22 cellular contexts compared by ENCODE assay signal in genomic region chr16:3607161-3607560, GRCh38. TPM values are rescaled to one million over a fixed set of nuclear protein-coding genes. Genes with fewer than 3 reads are reported as not detected.
A peak's percentile ranks its signal among the peaks of the same experiment; 100 is the strongest.
DNase-seq lines count a peak whose midpoint lies in the region; ATAC-seq and TF ChIP-seq lines count a peak whose summit lies in the region.
"Had no signal": no experiment of that assay in that cellular context is flagged by ENCODE, and none has a peak within 500 bp of the region (broad histone marks: within the 10 kb centered on the region; RNA-seq: fewer than 3 reads in every experiment).

No MANE protein-coding gene starts in this region.

- WGBS in trophoblast cell (ENCODE audit: extremely low coverage, insufficient coverage, insufficient read length): no CpG with 5 or more reads among the region's 7 CpGs

- H2AFZ ChIP-seq in Loucy (ENCODE audit: low read length) (no peak overlapping the region), trophoblast cell (ENCODE audit: insufficient read depth, low read length, poor library complexity) (no peak overlapping the region), GM23338 (no peak overlapping the region)

- H3K9ac ChIP-seq in Loucy (ENCODE audit: low read depth, low read length, poor library complexity, severe bottlenecking) (no peak overlapping the region), trophoblast cell (ENCODE audit: low read length) (no peak overlapping the region)

- peak overlapping the region; percentile 27 for H3K4me2 ChIP-seq in Loucy (ENCODE audit: low read depth, low read length, poor library complexity, severe bottlenecking)
- no peak overlapping the region for H3K4me2 ChIP-seq in trophoblast cell (ENCODE audit: low read length)
- no peak overlapping the region for H3K4me2 ChIP-seq in GM23338
- H3K4me2 ChIP-seq: A549 had no signal

- H2BK12ac ChIP-seq in trophoblast cell (ENCODE audit: low read length): no peak overlapping the region

- H3F3A ChIP-seq in Loucy (ENCODE audit: low read depth) (peaks cover 2% of the 10 kb centered on the region; the same call in 1 of the 2 replicates), GM23338 (replicated peaks; ENCODE audit: low read depth) (peaks cover 16% of the 10 kb centered on the region; the same call in 1 of the 2 replicates)

- H3K27me3 Mint-ChIP-seq in CD4-positive, alpha-beta T cell: no peaks in the 10 kb centered on the region
- H3K27me3 Mint-ChIP-seq in activated B cell treated with CpG ODN at 0.5 μM for 24 hours (no peaks in the 10 kb centered on the region), GM23338 (ENCODE audit: insufficient read depth, low read depth, poor library complexity) (peaks cover 6% of the 10 kb centered on the region)
- H3K27me3 Mint-ChIP-seq: CD4-positive, alpha-beta memory T cell had no signal

- TF ChIP-seq CTCF in CD4-positive, alpha-beta T cell (IDR thresholded peaks at IDR 0.05): no peak
- TF ChIP-seq CTCF in Loucy (conservative IDR thresholded peaks at IDR 0.05; ENCODE audit: low read length) (no peak), activated B cell treated with CpG ODN at 0.5 μM for 24 hours (IDR thresholded peaks at IDR 0.05) (no peak), GM23338 (conservative IDR thresholded peaks at IDR 0.05; ENCODE audit: low read depth in 2 of 2) (no peak)

- H3K4me1 Mint-ChIP-seq in CD4-positive, alpha-beta T cell (ENCODE audit: low read depth): peaks cover 19% of the 10 kb centered on the region
- H3K4me1 Mint-ChIP-seq in activated B cell treated with CpG ODN at 0.5 μM for 24 hours (peaks cover 40% of the 10 kb centered on the region), GM23338 (peaks cover 10% of the 10 kb centered on the region)

- no peaks in the 10 kb centered on the region for H3K27me3 ChIP-seq in CD4-positive, alpha-beta T cell (ENCODE audit: control insufficient read depth, insufficient read depth, low read length)
- H3K27me3 ChIP-seq in Loucy (ENCODE audit: insufficient read depth, low read length, poor library complexity, severe bottlenecking) (no peaks in the 10 kb centered on the region), trophoblast cell (ENCODE audit: insufficient read depth, low read length) (no peaks in the 10 kb centered on the region), GM23338 (ENCODE audit: insufficient read depth) (no peaks in the 10 kb centered on the region)
- H3K27me3 ChIP-seq: BE2C, Peyer's patch, SJCRH30 had no signal

- H3K9me3 Mint-ChIP-seq in CD4-positive, alpha-beta T cell: no peaks in the 10 kb centered on the region
- H3K9me3 Mint-ChIP-seq in activated B cell treated with CpG ODN at 0.5 μM for 24 hours (no peaks in the 10 kb centered on the region), GM23338 (no peaks in the 10 kb centered on the region)

- peaks cover 8% of the 10 kb centered on the region for H3K79me1 ChIP-seq in trophoblast cell (ENCODE audit: low read length)

- no peak for DNase-seq in CD4-positive, alpha-beta T cell
- DNase-seq in activated B cell treated with CpG ODN at 0.5 μM for 24 hours: no peak
- peak; percentile 2 for DNase-seq in posterior vena cava (ENCODE audit: low spot score)
- no peak for DNase-seq in stimulated activated CD4-positive, alpha-beta T cell treated with anti-CD3 and anti-CD28 coated beads, Interleukin-4, amount 100 ng/mL, for 4 hours
- DNase-seq in trophoblast cell: no peak
- DNase-seq in GM23338 (ENCODE audit: low spot score): no peak
- DNase-seq in HT-29 (ENCODE audit: low spot score): no peak
- DNase-seq: BE2C; Caco-2; CD4-positive, alpha-beta memory T cell; DMS153; GDM1; MM.1S; NCI-H1092; NCI-H1436; NCI-H187 treated with DMSO at 0.1 percent for 48 hours; NCI-H510A; SJCRH30 had no signal

- no peak overlapping the region for H2BK120ac ChIP-seq in trophoblast cell (ENCODE audit: insufficient read depth, low read length, poor library complexity)

- no peaks in the 10 kb centered on the region for H4K20me1 ChIP-seq in Loucy (ENCODE audit: insufficient read depth, low read length, poor library complexity, severe bottlenecking)
- H4K20me1 ChIP-seq in GM23338 (replicated peaks; ENCODE audit: insufficient read depth): peaks cover 9% of the 10 kb centered on the region; the same call in 1 of the 2 replicates

- H3K14ac ChIP-seq in trophoblast cell (ENCODE audit: low read length): no peak overlapping the region

- peaks cover 15% of the 10 kb centered on the region for H3K79me2 ChIP-seq in Loucy (ENCODE audit: insufficient read depth, low read length)
- H3K79me2 ChIP-seq in trophoblast cell (ENCODE audit: control insufficient read depth, insufficient read depth, low read length, poor library complexity): peaks cover 8% of the 10 kb centered on the region
- H3K79me2 ChIP-seq in GM23338 (replicated peaks; ENCODE audit: insufficient read depth): peaks cover 2% of the 10 kb centered on the region; the same call in 1 of the 2 replicates

- H3K9me2 ChIP-seq in Loucy (replicated peaks; ENCODE audit: low read depth, low read length) (no peaks in the 10 kb centered on the region), GM23338 (ENCODE audit: insufficient read depth) (no peaks in the 10 kb centered on the region)

- no peak overlapping the region for H3K4ac ChIP-seq in trophoblast cell (ENCODE audit: low read depth, low read length)

- no peak for ATAC-seq in CD4-positive, alpha-beta T cell (ENCODE audit: poor library complexity)
- ATAC-seq in activated B cell treated with CpG ODN at 0.5 μM for 24 hours (ENCODE audit: low read depth) (no peak), GM23338 (no peak)
- ATAC-seq: A549 had no signal

- H3K23ac ChIP-seq in trophoblast cell (ENCODE audit: low read length): no peak overlapping the region

- H2BK5ac ChIP-seq in trophoblast cell (ENCODE audit: low read depth, low read length, poor library complexity): no peak overlapping the region

- CTCF ChIA-PET in CD4-positive, alpha-beta T cell (lab: Charles Lee): no interaction called here
- CTCF ChIA-PET in activated B cell treated with CpG ODN at 0.5 μM for 24 hours (lab: Charles Lee): interaction anchor here (0.8 kb wide), 1 partner anchor 81 kb away, joined by 3 read pairs; no protein-coding TSS in a partner anchor

- H4K8ac ChIP-seq in trophoblast cell (ENCODE audit: low read depth, low read length): no peak overlapping the region

- H3K4me3 ChIP-seq in Loucy (ENCODE audit: low read length, poor library complexity, severe bottlenecking) (peak overlapping the region; percentile 25), trophoblast cell (ENCODE audit: low read depth, low read length) (no peak overlapping the region), GM23338 (no peak overlapping the region)
- H3K4me3 ChIP-seq: A549, Peyer's patch, SJCRH30 had no signal

- intact Hi-C loops in CD4-positive, alpha-beta T cell (cut with DNase I, micrococcal nuclease): loop anchor here in 1 of 2 experiments (5.0 kb wide), 1 partner anchor 45 kb away; no protein-coding TSS in a partner anchor
- intact Hi-C loops in activated B cell treated with CpG ODN at 0.5 μM for 24 hours (cut with micrococcal nuclease): no loop called here
- intact Hi-C loops in posterior vena cava (cut with DNase I): no loop called here

- no peak overlapping the region for H3K27ac ChIP-seq in CD4-positive, alpha-beta T cell (ENCODE audit: low read depth, low read length)
- H3K27ac ChIP-seq in trophoblast cell (ENCODE audit: low read depth, low read length) (no peak overlapping the region), GM23338 (ENCODE audit: low read depth) (no peak overlapping the region)
- H3K27ac ChIP-seq: A549, Peyer's patch, SJCRH30 had no signal

- H3K36me3 ChIP-seq in Loucy (ENCODE audit: insufficient read depth, low read length) (no peaks in the 10 kb centered on the region), trophoblast cell (ENCODE audit: control insufficient read depth in 1 of 2, insufficient read depth in 2 of 2, low read length in 2 of 2) (peaks cover 16% of the 10 kb centered on the region in 2 experiments), GM23338 (ENCODE audit: insufficient read depth) (peaks cover 8% of the 10 kb centered on the region)

- peak overlapping the region; percentile 54 for H3K4me3 Mint-ChIP-seq in CD4-positive, alpha-beta T cell
- H3K4me3 Mint-ChIP-seq in activated B cell treated with CpG ODN at 0.5 μM for 24 hours (peak overlapping the region; percentile 19), GM23338 (no peak overlapping the region)

- no peak overlapping the region for H4K12ac ChIP-seq in trophoblast cell (ENCODE audit: low read depth, low read length)

- H2AK5ac ChIP-seq in trophoblast cell (ENCODE audit: low read length): no peak overlapping the region

- H3K4me1 ChIP-seq in Loucy (ENCODE audit: insufficient read depth, low read length, poor library complexity, severe bottlenecking): peaks cover 13% of the 10 kb centered on the region
- peaks cover 0 to 2% of the 10 kb centered on the region in 2 experiments for H3K4me1 ChIP-seq in trophoblast cell (ENCODE audit: control insufficient read depth in 1 of 2, insufficient read depth in 2 of 2, low read length in 2 of 2)
- H3K4me1 ChIP-seq in GM23338 (ENCODE audit: insufficient read depth): peaks cover 6% of the 10 kb centered on the region
- H3K4me1 ChIP-seq: BE2C, SJCRH30 had no signal

- H3K18ac ChIP-seq in trophoblast cell (ENCODE audit: low read length): no peak overlapping the region

- H3K27ac Mint-ChIP-seq in CD4-positive, alpha-beta T cell: no peak overlapping the region
- H3K27ac Mint-ChIP-seq in activated B cell treated with CpG ODN at 0.5 μM for 24 hours (peak overlapping the region; percentile 53), GM23338 (no peak overlapping the region)

- H3K9me3 ChIP-seq in CD4-positive, alpha-beta T cell (ENCODE audit: control insufficient read depth, low read length): no peaks in the 10 kb centered on the region
- no peaks in the 10 kb centered on the region for H3K9me3 ChIP-seq in Loucy (ENCODE audit: insufficient read depth, low read depth, low read length)
- peaks cover 2% of the 10 kb centered on the region for H3K9me3 ChIP-seq in trophoblast cell (ENCODE audit: insufficient read depth, low read depth, low read length)
- H3K9me3 ChIP-seq: A549, BE2C, Caco-2, Peyer's patch, SJCRH30 had no signal

- no peak overlapping the region for H4K91ac ChIP-seq in trophoblast cell (ENCODE audit: low read depth, low read length)

- H3K36me3 Mint-ChIP-seq in CD4-positive, alpha-beta T cell (ENCODE audit: low read depth): peaks cover 29% of the 10 kb centered on the region
- H3K36me3 Mint-ChIP-seq in activated B cell treated with CpG ODN at 0.5 μM for 24 hours (ENCODE audit: low read depth): peaks cover 27% of the 10 kb centered on the region
- H3K36me3 Mint-ChIP-seq in GM23338 (ENCODE audit: low read depth): peaks cover 34% of the 10 kb centered on the region

- POLR2A ChIA-PET in CD4-positive, alpha-beta T cell (lab: Charles Lee): no interaction called here
- POLR2A ChIA-PET in activated B cell treated with CpG ODN at 0.5 μM for 24 hours (lab: Charles Lee): interaction anchor here (0.6 to 1.6 kb wide), 4 partner anchors 29 to 207 kb away, joined by 3 to 8 read pairs (median 4); no protein-coding TSS in a partner anchor

RNA-seq across cellular contexts. Expression of gene SLX4, which starts 4.2 kb away (rescaled TPM):
- total RNA-seq in CD4-positive, alpha-beta T cell: 1 to 10 TPM; 5.1 to 5.2 TPM
- total RNA-seq in activated B cell treated with CpG ODN at 0.5 μM for 24 hours (11.4 and 13.0 TPM in 2 replicates), posterior vena cava (1 to 10 TPM; 4.5 to 4.9 TPM)
- polyA plus RNA-seq in trophoblast cell (2013): 5.4 and 5.6 TPM in 2 replicates
- 12.6 and 15.2 TPM in 2 replicates for total RNA-seq in GM23338 (2014; rRNA removed; shearing (Covaris generic))
- polyA plus RNA-seq in GM23338 (2016; fragmentation: Nextera tagmentation; extraction: Ambion mirVana): 2.9 and 3.0 TPM in 2 replicates
- 6.1 and 6.4 TPM in 2 replicates for total RNA-seq in HT-29 (2014; rRNA removed; shearing (Covaris generic))

RNA-seq across cellular contexts. Expression of gene NLRC3, which starts 30.0 kb away (rescaled TPM):
- 10 to 100 TPM; 50.4 to 51.5 TPM for total RNA-seq in CD4-positive, alpha-beta T cell
- total RNA-seq in activated B cell treated with CpG ODN at 0.5 μM for 24 hours (18.5 and 22.2 TPM in 2 replicates), posterior vena cava (1 to 10 TPM in 1 of 2 donors, under 1 TPM in 1; 0.81 to 1.0 TPM)
- 0.01 and 0.08 TPM in 2 replicates for polyA plus RNA-seq in trophoblast cell (2013)
- total RNA-seq in GM23338 (2014; rRNA removed; shearing (Covaris generic)): 0.49 and 0.82 TPM in 2 replicates
- 0.11 and 0.28 TPM in 2 replicates for polyA plus RNA-seq in GM23338 (2016; fragmentation: Nextera tagmentation; extraction: Ambion mirVana)
- total RNA-seq in HT-29 (2014; rRNA removed; shearing (Covaris generic)): not detected in 2 replicates
- total RNA-seq: Caco-2, LHCN-M2 had no signal

RNA-seq across cellular contexts. Expression of gene DNASE1, which starts 47.3 kb away (rescaled TPM):
- 10 to 100 TPM in 1 of 2 experiments, 1 to 10 TPM in 1; 9.5 to 10.4 TPM for total RNA-seq in CD4-positive, alpha-beta T cell
- total RNA-seq in activated B cell treated with CpG ODN at 0.5 μM for 24 hours (25.6 and 28.5 TPM in 2 replicates), posterior vena cava (1 to 10 TPM; 4.0 to 6.2 TPM)
- 10.6 and 11.7 TPM in 2 replicates for polyA plus RNA-seq in trophoblast cell (2013)
- 23.0 and 24.0 TPM in 2 replicates for total RNA-seq in GM23338 (2014; rRNA removed; shearing (Covaris generic))
- polyA plus RNA-seq in GM23338 (2016; fragmentation: Nextera tagmentation; extraction: Ambion mirVana): 7.9 TPM in 2 replicates
- total RNA-seq in HT-29 (2014; rRNA removed; shearing (Covaris generic)): 27.1 and 46.6 TPM in 2 replicates
